ENCODE assay signal across 13 cellular contexts in the genomic region with DNA sequence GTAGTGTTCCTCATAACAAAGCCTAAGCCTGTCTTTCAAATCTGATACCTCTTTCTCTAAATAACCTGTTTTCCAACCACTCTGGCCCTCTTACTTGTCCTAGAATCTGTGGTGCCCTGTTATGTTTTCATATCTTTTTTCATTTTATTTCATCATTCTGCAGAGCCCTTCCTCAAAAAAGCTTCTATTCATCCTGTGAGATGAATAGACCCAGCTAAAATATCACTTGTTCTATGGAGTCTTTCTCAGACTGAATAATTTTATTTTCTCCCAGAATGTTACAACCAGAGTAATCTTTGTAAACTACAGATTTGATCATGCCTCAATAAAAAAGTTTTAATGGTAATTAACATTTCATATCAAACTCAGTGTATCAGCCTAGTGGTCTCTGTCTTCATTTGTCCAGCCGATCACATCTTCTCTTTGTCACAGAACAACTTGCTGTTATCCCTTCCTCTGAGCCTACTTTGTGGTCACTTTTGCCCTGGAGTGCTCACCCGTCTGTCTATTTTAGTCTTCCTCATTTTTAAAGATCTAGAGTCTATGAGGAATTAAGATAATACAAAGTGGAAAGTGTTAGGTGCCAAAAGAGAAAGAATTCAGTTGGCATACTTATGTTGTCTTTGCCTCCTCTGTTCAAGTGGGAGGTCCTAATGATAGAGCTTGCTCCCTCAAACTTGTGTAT.
A peak's percentile ranks its signal among the peaks of the same experiment; 100 is the strongest.
DNase-seq lines count a peak whose midpoint lies in the region; FAIRE-seq and TF ChIP-seq lines count a peak whose summit lies in the region.
"Had no signal": no experiment of that assay in that cellular context is flagged by ENCODE, and none has a peak within 500 bp of the region (broad histone marks: within the 10 kb centered on the region; RNA-seq: fewer than 3 reads in every experiment).

No MANE protein-coding gene starts in this region.

- FAIRE-seq in GM12892 (lab: Jason Lieb, UNC) = peak; percentile 57
- FAIRE-seq: TTC549 had no signal

- TSS peak; percentile 46 for BruUV-seq in mammary epithelial cell (replicated peaks; lab: Mats Ljungman, UMichigan)

- no peaks in the 10 kb centered on the region for H3K79me2 ChIP-seq in mammary epithelial cell (ENCODE audit: insufficient read depth, low read length)

- dilution Hi-C loops in mammary epithelial cell (cut with HindIII; ENCODE audit: low sequenced_read_pairs) = no loop called here

- CTCF ChIA-PET in mammary epithelial cell (lab: Charles Lee; ENCODE audit: low non-redundant PET) = no interaction called here

- TF ChIP-seq CTCF in mammary epithelial cell (conservative IDR thresholded peaks at IDR 0.05 in 1 of 2, IDR thresholded peaks at IDR 0.05 in 1 of 2; ENCODE audit: extremely low read depth in 1 of 2, insufficient read depth in 1 of 2, low read depth in 1 of 2, low read length in 2 of 2) = no peak

- intact Hi-C loops in mammary epithelial cell (cut with micrococcal nuclease) = no loop called here

- H3K9me3 ChIP-seq in BLaER1 = peaks cover 9% of the 10 kb centered on the region; the same call in 1 of the 2 replicates
- H3K9me3 ChIP-seq in mammary epithelial cell (replicated peaks; ENCODE audit: insufficient read depth, low read length) = no peaks in the 10 kb centered on the region
- no peaks in the 10 kb centered on the region for H3K9me3 ChIP-seq in SJCRH30 (replicated peaks)

- DNase-seq in GM12892 (ENCODE audit: insufficient read length) (no peak), OCI-M1 (lab: John Stamatoyannopoulos, UW) (peak; percentile 91), mammary epithelial cell (no peak), NCI-H1092 (lab: John Stamatoyannopoulos, UW) (no peak), NK-92 (lab: John Stamatoyannopoulos, UW; ENCODE audit: unreplicated experiment) (no peak), NCI-H2171 treated with DMSO at 0.1 percent for 48 hours (lab: John Stamatoyannopoulos, UW) (no peak), SJCRH30 (no peak)
- DNase-seq: activated effector memory CD4-positive, alpha-beta T cell treated with Interleukin-2 at 50 U/mL for 16 hours; NCI-H1092 treated with DMSO at 0.1 percent for 48 hours; NK-92 treated with Interleukin-12 subunit alpha and Interleukin-12 subunit beta, amount 100 ng/mL, for 24 hours had no signal

- H2AFZ ChIP-seq in mammary epithelial cell (ENCODE audit: low read depth, low read length) = no peak overlapping the region

- H3K4me2 ChIP-seq in BLaER1 (peak overlapping the region; percentile 87), mammary epithelial cell (ENCODE audit: insufficient read depth, low read depth, low read length) (peak overlapping the region; percentile 15)

- H3K4me3 ChIP-seq in BLaER1 = peak overlapping the region; percentile 50
- H3K4me3 ChIP-seq in mammary epithelial cell (replicated peaks in 1 of 3; ENCODE audit: insufficient read depth in 1 of 3, low read depth in 2 of 3, low read length in 3 of 3) = no peak overlapping the region
- no peak overlapping the region for H3K4me3 ChIP-seq in SJCRH30
- H3K4me3 ChIP-seq: smooth muscle cell had no signal

- WGBS in mammary epithelial cell (ENCODE audit: low coverage, missing lambda C conversion rate) = 89% methylated on average over 2 of the region's 2 CpGs

- H3K27ac ChIP-seq in BLaER1 (peak overlapping the region; percentile 96), mammary epithelial cell (ENCODE audit: insufficient read depth, low read depth, low read length) (peak overlapping the region; percentile 68), SJCRH30 (no peak overlapping the region)

- no peak for TF ChIP-seq POLR2A in GM12892 (IDR thresholded peaks at IDR 0.05; ENCODE audit: low read depth, low read length)

- in situ Hi-C loops in mammary epithelial cell (cut with MboI; ENCODE audit: low sequenced_read_pairs in 2 of 2) = no loop called here

- H3K4me1 ChIP-seq in BLaER1 = peaks cover 94% of the 10 kb centered on the region
- H3K4me1 ChIP-seq in mammary epithelial cell (ENCODE audit: insufficient read depth, low read length) = peaks cover 26% of the 10 kb centered on the region
- H3K4me1 ChIP-seq in SJCRH30 = peaks cover 76% of the 10 kb centered on the region

- H3K9ac ChIP-seq in BLaER1 (peak overlapping the region; percentile 84), mammary epithelial cell (ENCODE audit: insufficient read depth, low read length) (peak overlapping the region; percentile 19)

- H3K27me3 ChIP-seq in BLaER1 (no peaks in the 10 kb centered on the region), mammary epithelial cell (ENCODE audit: insufficient read depth, low read length) (no peaks in the 10 kb centered on the region), SJCRH30 (no peaks in the 10 kb centered on the region)

- H4K20me1 ChIP-seq in BLaER1 (peaks cover 8% of the 10 kb centered on the region; the same call in 1 of the 2 replicates), mammary epithelial cell (ENCODE audit: insufficient read depth, low read length) (no peaks in the 10 kb centered on the region)

- peaks cover 53% of the 10 kb centered on the region for H3K36me3 ChIP-seq in BLaER1
- H3K36me3 ChIP-seq in mammary epithelial cell (ENCODE audit: insufficient read depth, low read length) = no peaks in the 10 kb centered on the region
- H3K36me3 ChIP-seq in SJCRH30 = no peaks in the 10 kb centered on the region
